8 cellular contexts compared by ENCODE assay signal in the genomic region with DNA sequence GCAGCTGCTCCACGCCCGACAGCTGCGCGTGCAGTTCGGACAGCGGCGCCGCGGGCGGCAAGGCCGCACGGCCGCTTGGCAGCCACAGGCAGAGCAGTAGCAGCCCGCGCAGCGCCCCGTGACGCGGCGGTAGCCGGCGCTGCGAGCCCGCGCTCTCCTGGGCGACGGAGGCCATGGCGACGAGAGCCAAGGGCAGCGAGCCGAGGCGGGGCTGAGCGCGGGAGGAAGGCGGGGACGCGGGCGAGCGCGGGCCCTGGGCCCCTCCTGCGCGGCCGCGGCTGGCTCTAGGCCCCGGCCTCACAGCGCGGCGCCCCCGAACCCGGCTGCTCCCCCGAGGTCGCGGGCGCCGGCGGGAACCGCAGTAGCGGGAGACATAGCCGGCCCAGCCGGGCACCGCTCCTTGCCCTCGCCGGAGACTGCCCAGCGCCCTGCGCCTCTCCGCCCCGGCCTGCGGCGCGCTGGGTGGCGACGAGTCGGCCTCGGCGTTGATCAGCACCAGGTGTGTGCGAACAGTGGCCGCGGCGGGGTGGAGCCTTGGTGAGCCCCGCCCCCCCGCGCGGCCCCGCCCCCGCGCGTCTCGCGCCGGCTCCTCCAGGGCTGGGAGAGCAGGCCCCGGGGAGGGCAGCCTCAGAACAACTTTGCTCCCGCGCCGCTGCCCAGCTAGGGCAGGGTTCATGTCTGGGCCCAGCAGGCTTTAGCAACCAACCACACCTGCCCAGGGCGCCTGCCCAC. TPM values are rescaled to one million over a fixed set of nuclear protein-coding genes. Genes with fewer than 3 reads are reported as not detected.
DNase-seq lines count a peak whose midpoint lies in the region; ATAC-seq and TF ChIP-seq lines count a peak whose summit lies in the region.

A gene with protein sequence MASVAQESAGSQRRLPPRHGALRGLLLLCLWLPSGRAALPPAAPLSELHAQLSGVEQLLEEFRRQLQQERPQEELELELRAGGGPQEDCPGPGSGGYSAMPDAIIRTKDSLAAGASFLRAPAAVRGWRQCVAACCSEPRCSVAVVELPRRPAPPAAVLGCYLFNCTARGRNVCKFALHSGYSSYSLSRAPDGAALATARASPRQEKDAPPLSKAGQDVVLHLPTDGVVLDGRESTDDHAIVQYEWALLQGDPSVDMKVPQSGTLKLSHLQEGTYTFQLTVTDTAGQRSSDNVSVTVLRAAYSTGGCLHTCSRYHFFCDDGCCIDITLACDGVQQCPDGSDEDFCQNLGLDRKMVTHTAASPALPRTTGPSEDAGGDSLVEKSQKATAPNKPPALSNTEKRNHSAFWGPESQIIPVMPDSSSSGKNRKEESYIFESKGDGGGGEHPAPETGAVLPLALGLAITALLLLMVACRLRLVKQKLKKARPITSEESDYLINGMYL (minus strand): TSS at position 514 of the 732 bp plus-strand sequence. CDS start 339 bp downstream, at position 175.

- H3K27ac Mint-ChIP-seq in activated CD4-positive, alpha-beta T cell treated with anti-CD3 and anti-CD28 coated beads, Interleukin-2, amount 10 ng/mL, durations not matched to agents 7 days and 5 days: peak within 1 kb of the TSS; percentile 77

- H3K4me3 Mint-ChIP-seq in activated CD4-positive, alpha-beta T cell treated with anti-CD3 and anti-CD28 coated beads, Interleukin-2, amount 10 ng/mL, durations not matched to agents 7 days and 5 days: peak within 1 kb of the TSS; percentile 82

- H3K27ac ChIP-seq in coronary artery: peak within 1 kb of the TSS; percentile 89 to 99

- no peaks in the 10 kb centered on the region for H3K36me3 Mint-ChIP-seq in activated CD4-positive, alpha-beta T cell treated with anti-CD3 and anti-CD28 coated beads, Interleukin-2, amount 10 ng/mL, durations not matched to agents 7 days and 5 days (ENCODE audit: low read depth)

- POLR2A ChIA-PET in activated CD4-positive, alpha-beta T cell treated with anti-CD3 and anti-CD28 coated beads, Interleukin-2, amount 10 ng/mL, durations not matched to agents 7 days and 5 days (lab: Charles Lee): no interaction called here

- intact Hi-C loops in left colon (cut with DNase I, micrococcal nuclease): no loop called here

- no peak for DNase-seq in AG09309 (ENCODE audit: low read depth)
- DNase-seq in NCI-H460 (ENCODE audit: extremely low read depth, low read depth): peak; percentile 76
- DNase-seq in activated CD4-positive, alpha-beta T cell treated with anti-CD3 and anti-CD28 coated beads, Interleukin-2, amount 10 ng/mL, durations not matched to agents 7 days and 5 days: peak; percentile 81
- DNase-seq in coronary artery (ENCODE audit: low spot score): peak; percentile 89
- DNase-seq in left colon: peak; percentile 85 to 90
- DNase-seq in stimulated activated CD4-positive, alpha-beta T cell treated with anti-CD3 and anti-CD28 coated beads, Interleukin-1b, Interleukin-23, amount 100 ng/mL, for 4 hours (ENCODE audit: low read depth in 2 of 2): peak; percentile 75 to 83

- no peaks in the 10 kb centered on the region for H3K9me3 Mint-ChIP-seq in activated CD4-positive, alpha-beta T cell treated with anti-CD3 and anti-CD28 coated beads, Interleukin-2, amount 10 ng/mL, durations not matched to agents 7 days and 5 days

- peaks cover 24% of the 10 kb centered on the region for H3K4me1 Mint-ChIP-seq in activated CD4-positive, alpha-beta T cell treated with anti-CD3 and anti-CD28 coated beads, Interleukin-2, amount 10 ng/mL, durations not matched to agents 7 days and 5 days

- ATAC-seq in GM19035 (IDR thresholded peaks at IDR 0.05; ENCODE audit: unreplicated experiment) (peak; percentile 88), HG03378 (IDR thresholded peaks at IDR 0.05; ENCODE audit: unreplicated experiment) (peak; percentile 75), left colon (peak; percentile 92)

- peaks cover 23% of the 10 kb centered on the region for H3K27me3 Mint-ChIP-seq in activated CD4-positive, alpha-beta T cell treated with anti-CD3 and anti-CD28 coated beads, Interleukin-2, amount 10 ng/mL, durations not matched to agents 7 days and 5 days

- H3K4me3 ChIP-seq in AG09309 (ENCODE audit: control insufficient read depth, low read depth, low read length): peak within 1 kb of the TSS; percentile 65
- H3K4me3 ChIP-seq in coronary artery: peak within 1 kb of the TSS; percentile 90

- TF ChIP-seq CTCF in AG09309 (IDR thresholded peaks at IDR 0.05; ENCODE audit: control insufficient read depth, insufficient read depth, low read depth, low read length, missing control alignments) (no peak), coronary artery (IDR thresholded peaks at IDR 0.05) (no peak)

- CTCF ChIA-PET in activated CD4-positive, alpha-beta T cell treated with anti-CD3 and anti-CD28 coated beads, Interleukin-2, amount 10 ng/mL, durations not matched to agents 7 days and 5 days (lab: Charles Lee): interaction anchor here (1.0 to 1.7 kb wide), 6 partner anchors 13 to 152 kb away, joined by 3 to 4 read pairs (median 3); no protein-coding TSS in a partner anchor

RNA-seq across cellular contexts. Expression of the gene that starts here (rescaled TPM):
- 54.7 and 55.6 TPM in 2 replicates for total RNA-seq in NCI-H460 (2014; rRNA removed; shearing (Covaris generic))
- 39.4 and 49.9 TPM in 2 replicates for polyA plus RNA-seq in NCI-H460 (2014; cell fraction: nucleus; rRNA removed)
- total RNA-seq in activated CD4-positive, alpha-beta T cell treated with anti-CD3 and anti-CD28 coated beads, Interleukin-2, amount 10 ng/mL, durations not matched to agents 7 days and 5 days: 1 to 10 TPM; 6.5 to 7.4 TPM
- 10 to 100 TPM; 21.9 to 22.2 TPM for total RNA-seq in left colon
